36 cellular contexts compared by ENCODE assay signal in the genomic region with DNA sequence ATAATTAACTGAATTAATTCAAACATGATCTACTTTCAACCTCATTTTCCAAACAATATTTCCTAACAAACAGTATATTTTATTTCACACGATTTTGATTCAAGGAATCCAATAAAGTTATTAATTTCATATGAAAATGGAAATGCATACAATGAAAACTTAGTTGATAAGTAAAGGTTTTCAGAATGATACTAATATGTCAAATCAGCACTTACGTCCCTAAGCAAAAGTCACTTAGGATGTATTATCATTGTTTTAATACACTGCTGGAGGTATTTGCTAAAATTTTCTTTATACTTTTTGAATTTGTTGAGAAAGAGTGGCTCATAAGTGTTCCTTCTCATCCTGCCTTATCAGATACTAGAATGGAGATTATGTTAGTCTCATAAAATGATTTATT.
"Had no signal": no experiment of that assay in that cellular context is flagged by ENCODE, and none has a peak within 500 bp of the region (broad histone marks: within the 10 kb centered on the region; RNA-seq: fewer than 3 reads in every experiment).

No MANE protein-coding gene starts in this region.

- H3K9me3 Mint-ChIP-seq: activated CD4-positive, alpha-beta T cell treated with anti-CD3 and anti-CD28 coated beads, Interleukin-2, amount 10 ng/mL, durations not matched to agents 24 days and 14 days; activated T-cell treated with anti-CD3 and anti-CD28 coated beads, Interleukin-2, amount 50 U/mL, for 4 hours; activated T-helper 1 cell treated with anti-CD3 and anti-CD28 coated beads, Interleukin-12 subunit alpha, Interleukin-12 subunit beta, Interleukin-2, Interleukin-4 antibody, amounts not matched to agents 30 ng/mL and 10 ng/mL and 1 ng/mL, durations not matched to agents 14 hours and 24 hours and 36 hours; activated T-helper 17 cell treated with anti-CD3 and anti-CD28 coated beads, Interleukin-2, amount 50 U/mL, for 72 hours; T-helper 1 cell treated with Interleukin-12 subunit alpha and Interleukin-12 subunit beta and Interleukin-4 antibody, amounts not matched to agents 30 μg/mL and 1 μg/mL, for 36 hours had no signal

- FAIRE-seq: TTC549 had no signal

- H3K4me1 Mint-ChIP-seq: activated B cell treated with CpG ODN at 0.5 μM for 24 hours; activated CD4-positive, alpha-beta T cell treated with anti-CD3 and anti-CD28 coated beads, Interleukin-2, amount 10 ng/mL, durations not matched to agents 24 days and 14 days; activated naive CD8-positive, alpha-beta T cell treated with anti-CD3 and anti-CD28 coated beads for 36 hours; activated T-helper 17 cell treated with anti-CD3 and anti-CD28 coated beads, Interleukin-2, amount 50 U/mL, for 72 hours had no signal

- ATAC-seq: activated CD8-positive, alpha-beta T cell treated with anti-CD3 and anti-CD28 coated beads for 36 hours; activated naive CD4-positive, alpha-beta T cell treated with anti-CD3 and anti-CD28 coated beads, Interleukin-2, amount 50 U/mL, for 72 hours; activated T-cell treated with anti-CD3 and anti-CD28 coated beads, Interleukin-2, amount 50 U/mL, for 4 hours; activated T-cell treated with anti-CD3 and anti-CD28 coated beads, Interleukin-2, amount 50 U/mL, for 72 hours; activated T-helper 17 cell treated with anti-CD3 and anti-CD28 coated beads, Interleukin-2, amount 50 U/mL, for 72 hours; body of pancreas had no signal

- H3K4me3 ChIP-seq: adrenal gland, ascending aorta, body of pancreas, breast epithelium had no signal

- H3K4me3 Mint-ChIP-seq: activated B cell treated with CpG ODN at 0.5 μM for 24 hours; activated CD4-positive, alpha-beta memory T cell treated with anti-CD3 and anti-CD28 coated beads for 36 hours; activated CD4-positive, alpha-beta T cell treated with anti-CD3 and anti-CD28 coated beads, Interleukin-2, amount 10 ng/mL, durations not matched to agents 24 days and 14 days; activated CD8-positive, alpha-beta T cell treated with anti-CD3 and anti-CD28 coated beads for 36 hours; activated naive CD4-positive, alpha-beta T cell treated with anti-CD3 and anti-CD28 coated beads for 36 hours; activated naive CD8-positive, alpha-beta T cell treated with anti-CD3 and anti-CD28 coated beads for 36 hours; activated T-cell treated with anti-CD3 and anti-CD28 coated beads, Interleukin-2, amount 50 U/mL, for 4 hours; activated T-cell treated with anti-CD3 and anti-CD28 coated beads, Interleukin-2, amount 50 U/mL, for 72 hours; activated T-helper 1 cell treated with anti-CD3 and anti-CD28 coated beads, Interleukin-12 subunit alpha, Interleukin-12 subunit beta, Interleukin-2, Interleukin-4 antibody, amounts not matched to agents 30 ng/mL and 10 ng/mL and 1 ng/mL, durations not matched to agents 14 hours and 24 hours and 36 hours; activated T-helper 17 cell treated with anti-CD3 and anti-CD28 coated beads, Interleukin-2, amount 50 U/mL, for 72 hours; T-helper 1 cell treated with Interleukin-12 subunit alpha and Interleukin-12 subunit beta and Interleukin-4 antibody, amounts not matched to agents 30 μg/mL and 1 μg/mL, for 36 hours; T-helper 2 cell treated with Interferon-gamma antibody and Interleukin-4, amounts not matched to agents 5 μg/mL and 100 μg/mL, for 36 hours had no signal

- H3K9me3 ChIP-seq: adrenal gland, ascending aorta, body of pancreas, breast epithelium had no signal

- H3K36me3 ChIP-seq: adrenal gland, ascending aorta, brain microvascular endothelial cell, breast epithelium had no signal

- H3K36me3 Mint-ChIP-seq: activated CD4-positive, alpha-beta memory T cell treated with anti-CD3 and anti-CD28 coated beads for 36 hours; activated naive CD4-positive, alpha-beta T cell treated with anti-CD3 and anti-CD28 coated beads, Interleukin-2, amount 50 U/mL, for 72 hours; activated naive CD8-positive, alpha-beta T cell treated with anti-CD3 and anti-CD28 coated beads for 36 hours had no signal

- DNase-seq: activated B cell treated with CpG ODN at 0.5 μM for 24 hours; activated CD4-positive, alpha-beta memory T cell treated with anti-CD3 and anti-CD28 coated beads for 36 hours; activated CD4-positive, alpha-beta T cell treated with anti-CD3 and anti-CD28 coated beads for 4 hours; activated CD4-positive, alpha-beta T cell treated with anti-CD3 and anti-CD28 coated beads, Interleukin-2, amount 10 ng/mL, durations not matched to agents 24 days and 14 days; activated CD4-positive, alpha-beta T cell treated with anti-CD3 and anti-CD28 coated beads, Interleukin-2, amount 50 U/mL, for 1 hour; activated CD4-positive, alpha-beta T cell treated with anti-CD3 and anti-CD28 coated beads, Interleukin-2, amount 50 U/mL, for 4 hours; activated CD4-positive, CD25-positive, alpha-beta regulatory T cell treated with anti-CD3 and anti-CD28 coated beads, Interleukin-2, amount 50 U/mL, for 72 hours; activated CD8-positive, alpha-beta memory T cell treated with anti-CD3 and anti-CD28 coated beads, Interleukin-2, amount 50 U/mL, for 4 hours; activated CD8-positive, alpha-beta T cell treated with anti-CD3 and anti-CD28 coated beads for 36 hours; activated effector memory CD4-positive, alpha-beta T cell treated with anti-CD3 and anti-CD28 coated beads, Interleukin-2, amount 50 U/mL, for 16 hours; activated gamma-delta T cell treated with Interleukin-2 at 50 U/mL for 16 hours; activated naive CD4-positive, alpha-beta T cell; activated naive CD4-positive, alpha-beta T cell treated with anti-CD3 and anti-CD28 coated beads for 36 hours; activated naive CD4-positive, alpha-beta T cell treated with anti-CD3 and anti-CD28 coated beads, Interleukin-2, amount 50 U/mL, for 16 hours; activated naive CD8-positive, alpha-beta T cell treated with anti-CD3 and anti-CD28 coated beads for 36 hours; activated T-cell treated with anti-CD3 and anti-CD28 coated beads for 4 hours; activated T-cell treated with anti-CD3 and anti-CD28 coated beads, Interleukin-2, amount 50 U/mL, for 1 hour; activated T-cell treated with anti-CD3 and anti-CD28 coated beads, Interleukin-2, amount 50 U/mL, for 4 hours; activated T-cell treated with anti-CD3 and anti-CD28 coated beads, Interleukin-2, amount 50 U/mL, for 72 hours; adrenal gland; amniotic stem cell; body of pancreas; brain microvascular endothelial cell; central memory CD4-positive, alpha-beta T cell; T-helper 1 cell; T-helper 2 cell; T-helper 9 cell had no signal

- H3K4me1 ChIP-seq: adrenal gland, ascending aorta, body of pancreas, breast epithelium had no signal

- H3K27me3 ChIP-seq: adrenal gland, ascending aorta, body of pancreas, brain microvascular endothelial cell, breast epithelium had no signal

- H3K27me3 Mint-ChIP-seq: activated B cell treated with CpG ODN at 0.5 μM for 24 hours; activated CD4-positive, alpha-beta memory T cell treated with anti-CD3 and anti-CD28 coated beads for 36 hours; activated CD4-positive, alpha-beta T cell treated with anti-CD3 and anti-CD28 coated beads, Interleukin-2, amount 10 ng/mL, durations not matched to agents 24 days and 14 days; activated CD8-positive, alpha-beta T cell treated with anti-CD3 and anti-CD28 coated beads for 36 hours; activated naive CD8-positive, alpha-beta T cell treated with anti-CD3 and anti-CD28 coated beads for 36 hours; activated T-helper 17 cell treated with anti-CD3 and anti-CD28 coated beads, Interleukin-2, amount 50 U/mL, for 72 hours had no signal

- H3K27ac ChIP-seq: adrenal gland, ascending aorta, body of pancreas, brain microvascular endothelial cell, breast epithelium, VCaP had no signal

- H3K27ac Mint-ChIP-seq: activated B cell treated with CpG ODN at 0.5 μM for 24 hours; activated CD4-positive, alpha-beta memory T cell treated with anti-CD3 and anti-CD28 coated beads for 36 hours; activated CD4-positive, alpha-beta T cell treated with anti-CD3 and anti-CD28 coated beads, Interleukin-2, amount 10 ng/mL, durations not matched to agents 24 days and 14 days; activated CD8-positive, alpha-beta T cell treated with anti-CD3 and anti-CD28 coated beads for 36 hours; activated naive CD4-positive, alpha-beta T cell treated with anti-CD3 and anti-CD28 coated beads for 36 hours; activated naive CD4-positive, alpha-beta T cell treated with anti-CD3 and anti-CD28 coated beads, Interleukin-2, amount 50 U/mL, for 72 hours; activated naive CD8-positive, alpha-beta T cell treated with anti-CD3 and anti-CD28 coated beads for 36 hours; activated T-cell treated with anti-CD3 and anti-CD28 coated beads, Interleukin-2, amount 50 U/mL, for 72 hours; activated T-helper 1 cell treated with anti-CD3 and anti-CD28 coated beads, Interleukin-12 subunit alpha, Interleukin-12 subunit beta, Interleukin-2, Interleukin-4 antibody, amounts not matched to agents 30 ng/mL and 10 ng/mL and 1 ng/mL, durations not matched to agents 14 hours and 24 hours and 36 hours; activated T-helper 17 cell treated with anti-CD3 and anti-CD28 coated beads, Interleukin-2, amount 50 U/mL, for 72 hours; T-helper 1 cell treated with Interleukin-12 subunit alpha and Interleukin-12 subunit beta and Interleukin-4 antibody, amounts not matched to agents 30 μg/mL and 1 μg/mL, for 36 hours; T-helper 2 cell treated with Interferon-gamma antibody and Interleukin-4, amounts not matched to agents 5 μg/mL and 100 μg/mL, for 36 hours had no signal
